Comparison of ENCODE assay signal across 1 cellular context in genomic region chr16:795580-796229, GRCh38.
A peak's percentile ranks its signal among the peaks of the same experiment; 100 is the strongest.
TF ChIP-seq lines count a peak whose summit lies in the region.

No MANE protein-coding gene starts in this region.

TF ChIP-seq in K562, 482 proteins besides CTCF, POLR2A, EP300 and RAD21:
- peak; percentile 64 for TF ChIP-seq TFAP4 (CRISPR knock-in tag; IDR thresholded peaks at IDR 0.05; ENCODE audit: borderline replicate concordance)
- TF ChIP-seq, protein P1, sequence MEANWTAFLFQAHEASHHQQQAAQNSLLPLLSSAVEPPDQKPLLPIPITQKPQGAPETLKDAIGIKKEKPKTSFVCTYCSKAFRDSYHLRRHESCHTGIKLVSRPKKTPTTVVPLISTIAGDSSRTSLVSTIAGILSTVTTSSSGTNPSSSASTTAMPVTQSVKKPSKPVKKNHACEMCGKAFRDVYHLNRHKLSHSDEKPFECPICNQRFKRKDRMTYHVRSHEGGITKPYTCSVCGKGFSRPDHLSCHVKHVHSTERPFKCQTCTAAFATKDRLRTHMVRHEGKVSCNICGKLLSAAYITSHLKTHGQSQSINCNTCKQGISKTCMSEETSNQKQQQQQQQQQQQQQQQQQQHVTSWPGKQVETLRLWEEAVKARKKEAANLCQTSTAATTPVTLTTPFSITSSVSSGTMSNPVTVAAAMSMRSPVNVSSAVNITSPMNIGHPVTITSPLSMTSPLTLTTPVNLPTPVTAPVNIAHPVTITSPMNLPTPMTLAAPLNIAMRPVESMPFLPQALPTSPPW (CRISPR knock-in tag; IDR thresholded peaks at IDR 0.05), result 0 out of 2 replicates have a peak, but pooled peaks have one; percentile 24
- TF ChIP-seq ZNF740 (CRISPR knock-in tag; IDR thresholded peaks at IDR 0.05), result peak; percentile 29; the same call in 1 of the 2 replicates
- no peak for TF ChIP-seq ZNF740 (tag; IDR thresholded peaks at IDR 0.05)
- TF ChIP-seq LEF1 (IDR thresholded peaks at IDR 0.05), result no peak
- TF ChIP-seq SUPT5H (IDR thresholded peaks at IDR 0.05), result peak; percentile 30; the same call in 1 of the 2 replicates
- TF ChIP-seq HNRNPL (IDR thresholded peaks at IDR 0.05; ENCODE audit: low read depth, low read length), result 0 out of 2 replicates have a peak, but pooled peaks have one; percentile 37
- no peak for TF ChIP-seq RBM34 (IDR thresholded peaks at IDR 0.05; ENCODE audit: borderline replicate concordance, insufficient read depth, low read length)
- TF ChIP-seq, protein P2, sequence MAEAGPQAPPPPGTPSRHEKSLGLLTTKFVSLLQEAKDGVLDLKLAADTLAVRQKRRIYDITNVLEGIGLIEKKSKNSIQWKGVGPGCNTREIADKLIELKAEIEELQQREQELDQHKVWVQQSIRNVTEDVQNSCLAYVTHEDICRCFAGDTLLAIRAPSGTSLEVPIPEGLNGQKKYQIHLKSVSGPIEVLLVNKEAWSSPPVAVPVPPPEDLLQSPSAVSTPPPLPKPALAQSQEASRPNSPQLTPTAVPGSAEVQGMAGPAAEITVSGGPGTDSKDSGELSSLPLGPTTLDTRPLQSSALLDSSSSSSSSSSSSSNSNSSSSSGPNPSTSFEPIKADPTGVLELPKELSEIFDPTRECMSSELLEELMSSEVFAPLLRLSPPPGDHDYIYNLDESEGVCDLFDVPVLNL (CRISPR knock-in tag; IDR thresholded peaks at IDR 0.05; ENCODE audit: low read depth), result no peak
- TF ChIP-seq PCBP1 (IDR thresholded peaks at IDR 0.05; ENCODE audit: low read depth, low read length, poor library complexity, severe bottlenecking), result no peak
- no peak for TF ChIP-seq RCOR1 (IDR thresholded peaks at IDR 0.05; ENCODE audit: borderline replicate concordance in 1 of 2, low read depth in 2 of 2, low read length in 2 of 2)
- TF ChIP-seq ZNF133 (CRISPR knock-in tag; IDR thresholded peaks at IDR 0.05), result no peak
- no peak for TF ChIP-seq ZNF311 (CRISPR knock-in tag; IDR thresholded peaks at IDR 0.05)
- TF ChIP-seq AFF1 (IDR thresholded peaks at IDR 0.05; ENCODE audit: low read depth in 1 of 2, partially characterized antibody in 2 of 2), result no peak
- no peak for TF ChIP-seq ZNF41 (CRISPR knock-in tag; conservative IDR thresholded peaks at IDR 0.05)
- TF ChIP-seq NR2C1 (IDR thresholded peaks at IDR 0.05), result no peak
- TF ChIP-seq NR2C1 (tag; IDR thresholded peaks at IDR 0.05), result no peak
- no peak for TF ChIP-seq PHTF2 (CRISPR knock-in tag; IDR thresholded peaks at IDR 0.05)
- TF ChIP-seq ZNF347 (CRISPR knock-in tag; IDR thresholded peaks at IDR 0.05; ENCODE audit: low read depth), result no peak
- TF ChIP-seq FOXP1 (CRISPR knock-in tag; IDR thresholded peaks at IDR 0.05), result no peak
TF ChIP-seq in K562: peak in this region for 5.
